Comparison of ENCODE assay signal across 11 cellular contexts in the genomic region with DNA sequence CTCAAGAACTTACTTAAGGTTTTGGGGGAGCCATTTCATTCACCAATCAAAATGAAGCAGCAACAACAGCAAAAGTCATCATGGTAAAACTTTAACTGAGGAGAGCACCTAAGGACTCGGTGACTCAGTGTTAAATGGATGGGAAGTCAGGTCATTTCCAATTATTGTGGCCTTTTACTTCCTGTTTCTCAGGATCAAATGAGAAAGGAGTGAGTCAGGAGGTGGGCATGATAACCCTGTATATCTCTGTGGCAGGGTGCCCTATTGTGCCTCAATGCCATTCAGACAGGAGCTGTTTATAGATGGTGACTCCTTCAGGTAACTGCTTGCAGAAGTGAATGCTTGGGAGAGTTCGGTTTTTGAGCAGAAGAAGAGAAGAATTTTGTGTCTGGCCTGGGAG.
DNase-seq lines count a peak whose midpoint lies in the region; ATAC-seq, FAIRE-seq and TF ChIP-seq lines count a peak whose summit lies in the region.
"Had no signal": no experiment of that assay in that cellular context is flagged by ENCODE, and none has a peak within 500 bp of the region (broad histone marks: within the 10 kb centered on the region; RNA-seq: fewer than 3 reads in every experiment).

No MANE protein-coding gene starts in this region.

- TF ChIP-seq CTCF in GM12878 (IDR thresholded peaks at IDR 0.05 in 2 of 3, conservative IDR thresholded peaks at IDR 0.05 in 1 of 3; ENCODE audit: control insufficient read depth in 2 of 3, extremely low read depth in 1 of 3, insufficient read depth in 1 of 3, low read depth in 3 of 3, low read length in 3 of 3), result no peak
- no peak for TF ChIP-seq CTCF in mucosa of descending colon (IDR thresholded peaks at IDR 0.05)
- no peak for TF ChIP-seq CTCF in nephron progenitor cell (IDR thresholded peaks at IDR 0.05)

- H2AK5ac ChIP-seq in neuronal stem cell (ENCODE audit: low read depth, low read length), result no peak overlapping the region

- H2AFZ ChIP-seq in GM12878 (ENCODE audit: control insufficient read depth, low read depth, low read length) (no peak overlapping the region), neuronal stem cell (ENCODE audit: low read length) (no peak overlapping the region)

- WGBS in GM12878 (ENCODE audit: insufficient coverage, insufficient replicate concordance, low lambda C conversion rate, missing lambda C conversion rate), result 0% methylated on average over 2 of the region's 2 CpGs
- no CpG with 5 or more reads among the region's 2 CpGs for WGBS in neuronal stem cell (ENCODE audit: extremely low coverage in 2 of 2, insufficient read length in 2 of 2, insufficient replicate concordance in 1 of 2), 2 donors

- H3K27me3 ChIP-seq in GM12878 (replicated peaks in 1 of 2; ENCODE audit: control insufficient read depth in 2 of 2, insufficient read depth in 2 of 2, low read length in 1 of 2) (no peaks in the 10 kb centered on the region), neuronal stem cell (ENCODE audit: control insufficient read depth in 3 of 3, insufficient read depth in 3 of 3, low read depth in 1 of 3, low read length in 3 of 3) (no peaks in the 10 kb centered on the region)

- H3K27me3 Mint-ChIP-seq in nephron progenitor cell (ENCODE audit: low read depth, poor library complexity), result no peaks in the 10 kb centered on the region

- no peak overlapping the region for H2BK120ac ChIP-seq in neuronal stem cell (ENCODE audit: low read depth, low read length)

- H3K36me3 ChIP-seq in GM12878 (ENCODE audit: control insufficient read depth in 2 of 2, insufficient read depth in 2 of 2, low read length in 1 of 2), result no peaks in the 10 kb centered on the region
- no peaks in the 10 kb centered on the region for H3K36me3 ChIP-seq in mucosa of descending colon (ENCODE audit: low read depth)
- H3K36me3 ChIP-seq in neuronal stem cell (replicated peaks in 1 of 2; ENCODE audit: control insufficient read depth in 2 of 2, insufficient read depth in 2 of 2, low read length in 2 of 2), result no peaks in the 10 kb centered on the region

- H3K4ac ChIP-seq in neuronal stem cell (ENCODE audit: low read length), result no peak overlapping the region

- no peak overlapping the region for H3K14ac ChIP-seq in neuronal stem cell (ENCODE audit: low read length)

- RAD21 ChIA-PET in GM12878 (lab: Charles Lee; ENCODE audit: unreplicated experiment), result no interaction called here

- no peak overlapping the region for H3K4me3 ChIP-seq in GM12878
- H3K4me3 ChIP-seq in mucosa of descending colon, result no peak overlapping the region
- H3K4me3 ChIP-seq in neuronal stem cell (ENCODE audit: low read length in 2 of 2), result no peak overlapping the region

- H2BK12ac ChIP-seq in neuronal stem cell (ENCODE audit: low read length), result no peak overlapping the region

- TF ChIP-seq EP300 in GM12878 (IDR thresholded peaks at IDR 0.05; ENCODE audit: borderline replicate concordance in 1 of 2, control insufficient read depth in 1 of 2, low read depth in 2 of 2, low read length in 2 of 2), result no peak

- in situ Hi-C loops in GM12878 (cut with MboI), result no loop called here

- SMC1A ChIA-PET in GM12878 (lab: Charles Lee; ENCODE audit: uncharacterized antibody, unreplicated experiment), result interaction anchor here (0.8 to 2.8 kb wide), 6 partner anchors 12 to 238 kb away, joined by 3 to 8 read pairs (median 3); no protein-coding TSS in a partner anchor

- peak; percentile 28; the same call in 2 of the 3 replicates for ATAC-seq in GM12878
- ATAC-seq in mucosa of descending colon, result peak; percentile 93

- POLR2A ChIA-PET in GM12878 (lab: Charles Lee), result no interaction called here

- no peak overlapping the region for H2BK5ac ChIP-seq in neuronal stem cell (ENCODE audit: low read length)

- H2BK15ac ChIP-seq in neuronal stem cell (ENCODE audit: low read length), result no peak overlapping the region

- peaks cover 50% of the 10 kb centered on the region for H3K4me1 Mint-ChIP-seq in nephron progenitor cell

- BruUV-seq in GM12878 (replicated peaks; lab: Mats Ljungman, UMichigan), result no TSS peak

- H3K36me3 Mint-ChIP-seq in nephron progenitor cell (ENCODE audit: low read depth), result no peaks in the 10 kb centered on the region

- H3K4me2 ChIP-seq in GM12878 (ENCODE audit: control insufficient read depth, insufficient read depth) (no peak overlapping the region), neuronal stem cell (ENCODE audit: insufficient read depth, low read length, poor library complexity, severe bottlenecking) (no peak overlapping the region)

- H3K4me3 Mint-ChIP-seq in nephron progenitor cell, result no peak overlapping the region

- no peaks in the 10 kb centered on the region for H3K79me2 ChIP-seq in GM12878 (ENCODE audit: control insufficient read depth, insufficient read depth, low read length)

- FAIRE-seq in GM12878 (lab: Jason Lieb, UNC), result no peak

- H3K4me1 ChIP-seq in GM12878 (ENCODE audit: control insufficient read depth, insufficient read depth, low read length) (no peaks in the 10 kb centered on the region), mucosa of descending colon (ENCODE audit: low read depth) (peaks cover 11% of the 10 kb centered on the region), neuronal stem cell (ENCODE audit: control insufficient read depth in 2 of 2, insufficient read depth in 1 of 2, low read depth in 1 of 2, low read length in 2 of 2) (peaks cover 3 to 6% of the 10 kb centered on the region in 2 donors)

- H4K8ac ChIP-seq in neuronal stem cell (ENCODE audit: low read depth, low read length), result no peak overlapping the region

- no peak overlapping the region for H3K18ac ChIP-seq in neuronal stem cell (ENCODE audit: low read length)

- no peak overlapping the region for H4K91ac ChIP-seq in neuronal stem cell (ENCODE audit: low read depth, low read length, poor library complexity)

- DNase-seq in ELR (ENCODE audit: low read depth) (peak; percentile 85), M059J (ENCODE audit: low read depth) (peak; percentile 97), GM12878 (ENCODE audit: low read depth, low spot score) (no peak), mucosa of descending colon (peak in 1 of 3 donors; percentile 73), hippocampal formation (lab: John Stamatoyannopoulos, UW) (no peak), NCI-H2107 (lab: John Stamatoyannopoulos, UW) (no peak), nephron progenitor cell (no peak), neuronal stem cell (ENCODE audit: low spot score) (no peak)
- DNase-seq: DMS79 treated with DMSO at 0.1 percent for 48 hours, NCI-H510A had no signal

- H3K9ac ChIP-seq in GM12878 (ENCODE audit: control insufficient read depth, insufficient read depth, low read length) (no peak overlapping the region), neuronal stem cell (ENCODE audit: low read depth, low read length, poor library complexity) (no peak overlapping the region)

- H3K27ac Mint-ChIP-seq in nephron progenitor cell, result no peak overlapping the region

- H3K9me3 ChIP-seq in GM12878 (replicated peaks; ENCODE audit: control insufficient read depth, insufficient read depth, low read length) (no peaks in the 10 kb centered on the region), mucosa of descending colon (no peaks in the 10 kb centered on the region), neuronal stem cell (replicated peaks in 1 of 2; ENCODE audit: control insufficient read depth in 2 of 2, insufficient read depth in 1 of 2, low read depth in 1 of 2, low read length in 2 of 2) (no peaks in the 10 kb centered on the region)

- H3K79me1 ChIP-seq in neuronal stem cell (ENCODE audit: low read depth, low read length), result no peaks in the 10 kb centered on the region

- no peaks in the 10 kb centered on the region for H4K20me1 ChIP-seq in GM12878 (ENCODE audit: control insufficient read depth, insufficient read depth)

- H3K9me3 Mint-ChIP-seq in nephron progenitor cell, result no peaks in the 10 kb centered on the region

- H3K27ac ChIP-seq in GM12878 (ENCODE audit: control insufficient read depth, insufficient read depth) (no peak overlapping the region), neuronal stem cell (replicated peaks; ENCODE audit: low read length) (no peak overlapping the region)
- H3K27ac ChIP-seq: VCaP had no signal

- TF ChIP-seq POLR2A in GM12878 (IDR thresholded peaks at IDR 0.05; ENCODE audit: low read depth, low read length), result no peak

- H3K23ac ChIP-seq in neuronal stem cell (ENCODE audit: low read depth, low read length, poor library complexity), result no peak overlapping the region

- CTCF ChIA-PET in GM12878 (lab: Yijun Ruan, JAX), result interaction anchor here (0.6 to 5.5 kb wide), 6 partner anchors 8 to 207 kb away, joined by 3 to 45 read pairs (median 4); no protein-coding TSS in a partner anchor

- no peak for TF ChIP-seq RAD21 in GM12878 (IDR thresholded peaks at IDR 0.05; ENCODE audit: insufficient read depth, low read depth, low read length)

- intact Hi-C loops in GM12878 (cut with micrococcal nuclease; ENCODE audit: unreplicated experiment) (no loop called here), mucosa of descending colon (cut with DNase I, micrococcal nuclease) (no loop called here)

TF ChIP-seq in GM12878, 131 proteins besides CTCF, POLR2A, EP300 and RAD21 (continues in another document):
- TF ChIP-seq BCL11A (IDR thresholded peaks at IDR 0.05; ENCODE audit: low read depth, low read length) (no peak), PAX8 (IDR thresholded peaks at IDR 0.05) (no peak), SMC3 (IDR thresholded peaks at IDR 0.05; ENCODE audit: borderline replicate concordance, low read length) (no peak), MEF2B (IDR thresholded peaks at IDR 0.05; ENCODE audit: partially characterized antibody, poor library complexity, severe bottlenecking) (no peak)

Comparison
In these comparisons a context has a peak if more than half of its experiments do, and no peak if none do; other contexts are left out.
1. DNase-seq: peak in ELR (single experiment) and M059J (single experiment); none in GM12878 (single experiment), hippocampal formation (0 of 2), NCI-H2107 (single experiment), nephron progenitor cell (single experiment) and neuronal stem cell (single experiment).